8 cellular contexts compared by ENCODE assay signal in genomic region chr11:67119577-67120391, GRCh38. TPM values are rescaled to one million over a fixed set of nuclear protein-coding genes. Genes with fewer than 3 reads are reported as not detected.
DNase-seq lines count a peak whose midpoint lies in the region; ATAC-seq and TF ChIP-seq lines count a peak whose summit lies in the region.

No MANE protein-coding gene starts in this region.

- H3K4me1 Mint-ChIP-seq in brain: peaks cover 46% of the 10 kb centered on the region

- peaks cover 13% of the 10 kb centered on the region for H3K27me3 Mint-ChIP-seq in brain

- H3K36me3 ChIP-seq in spleen: peaks cover 0 to 29% (median 0%) of the 10 kb centered on the region in 6 donors

- peak overlapping the region; percentile 94 to 98 (median 96) for H3K4me3 Mint-ChIP-seq in brain

- no peaks in the 10 kb centered on the region for H3K9me3 ChIP-seq in spleen

- peak; percentile 5 for ATAC-seq in HG02938 (IDR thresholded peaks at IDR 0.05; ENCODE audit: unreplicated experiment)

- WGBS in spleen, 5 donors: 1% methylated on average over 24 to 63 of the region's 63 CpGs

- TF ChIP-seq CTCF in GM12875 (IDR thresholded peaks at IDR 0.05; ENCODE audit: borderline replicate concordance, insufficient read depth, low read depth, low read length) (0 out of 2 replicates have a peak, but pooled peaks have one; percentile 25), brain (conservative IDR thresholded peaks at IDR 0.05) (no peak), spleen (IDR thresholded peaks at IDR 0.05 in 8 of 11, conservative IDR thresholded peaks at IDR 0.05 in 3 of 11) (no peak)

- DNase-seq in A172 (ENCODE audit: low spot score) (peak; percentile 40), RPMI7951 (ENCODE audit: low read depth) (peak; percentile 15), islet precursor cell (peak; percentile 59), spleen (peak; percentile 84), COLO829 (ENCODE audit: low spot score) (no peak)

- peak overlapping the region; percentile 93 for H3K4me3 ChIP-seq in GM12875 (ENCODE audit: low read depth, low read length)
- H3K4me3 ChIP-seq in spleen: peak overlapping the region; percentile 67 to 93 (median 75)

- peak overlapping the region; percentile 92 to 99 (median 98) for H3K27ac ChIP-seq in spleen

- no peaks in the 10 kb centered on the region for H3K9me3 Mint-ChIP-seq in brain

- H3K36me3 Mint-ChIP-seq in brain: peaks cover 33% of the 10 kb centered on the region

- no peak for TF ChIP-seq POLR2A in spleen (IDR thresholded peaks at IDR 0.05)

- peaks cover 15 to 78% (median 56%) of the 10 kb centered on the region in 6 donors for H3K4me1 ChIP-seq in spleen

- intact Hi-C loops in spleen (cut with DNase I; ENCODE audit: low total_unique reads): no loop called here

- H3K27ac Mint-ChIP-seq in brain: peak overlapping the region; percentile 82 to 99 (median 97)

- no peaks in the 10 kb centered on the region for H3K27me3 ChIP-seq in spleen (replicated peaks in 1 of 7)

RNA-seq across cellular contexts. Expression of gene KDM2A, which starts 0.7 kb away (rescaled TPM):
- total RNA-seq in A172 (2014; rRNA removed; shearing (Covaris generic)): 18.2 and 27.9 TPM in 2 replicates
- 20.4 and 21.7 TPM in 2 replicates for total RNA-seq in RPMI7951 (2014; rRNA removed; shearing (Covaris generic))
- polyA plus RNA-seq in brain (ENCODE audit: insufficient read depth, low read depth, low replicate concordance) (38.3 TPM), spleen (10 to 100 TPM; 18.5 to 36.2 (median 28.9) TPM)
- 100 to 1,000 TPM in 6 of 7 donors, 10 to 100 TPM in 1; 96.0 to 149 (median 130) TPM for total RNA-seq in spleen
